20 cellular contexts compared by ENCODE assay signal in the genomic region with DNA sequence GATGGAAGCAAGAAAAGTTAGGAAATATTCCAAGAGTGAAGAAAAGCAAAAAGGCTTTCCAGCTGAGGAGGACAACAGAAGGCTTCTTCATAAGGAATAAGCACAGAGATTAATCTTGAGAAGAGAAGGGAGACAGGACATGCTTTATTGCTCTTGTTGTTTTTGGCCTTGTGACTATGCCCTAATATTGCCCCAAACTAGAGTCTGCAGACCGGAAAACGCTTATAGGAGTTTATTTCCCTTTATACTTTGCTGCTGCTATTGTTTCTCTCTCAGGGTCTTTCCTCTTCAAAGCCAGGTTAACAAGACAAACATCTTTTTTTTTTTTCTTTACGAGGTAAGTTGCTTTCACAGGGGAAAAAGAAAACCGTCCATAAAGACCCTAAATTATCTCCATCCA.
DNase-seq lines count a peak whose midpoint lies in the region; ATAC-seq, FAIRE-seq and TF ChIP-seq lines count a peak whose summit lies in the region.
"Had no signal": no experiment of that assay in that cellular context is flagged by ENCODE, and none has a peak within 500 bp of the region (broad histone marks: within the 10 kb centered on the region; RNA-seq: fewer than 3 reads in every experiment).

No MANE protein-coding gene starts in this region.

- peak overlapping the region; percentile 4 for H3K27ac Mint-ChIP-seq in nephron progenitor cell
- H3K27ac Mint-ChIP-seq in activated T-cell treated with anti-CD3 and anti-CD28 coated beads, Interleukin-2, amount 50 U/mL, for 72 hours = no peak overlapping the region
- H3K27ac Mint-ChIP-seq: CD14-positive monocyte; CD4-positive, alpha-beta memory T cell had no signal

- peaks cover 18% of the 10 kb centered on the region for H3K4me1 Mint-ChIP-seq in nephron progenitor cell
- H3K4me1 Mint-ChIP-seq in activated T-cell treated with anti-CD3 and anti-CD28 coated beads, Interleukin-2, amount 50 U/mL, for 72 hours (ENCODE audit: low read depth) = peaks cover 7% of the 10 kb centered on the region
- H3K4me1 Mint-ChIP-seq: CD14-positive monocyte had no signal

- intact Hi-C loops in endothelial cell of umbilical vein (cut with micrococcal nuclease) = loop anchor here (2.0 to 5.0 kb wide), 2 partner anchors 87 to 130 kb away; no protein-coding TSS in a partner anchor
- intact Hi-C loops in ovary (cut with DNase I) = no loop called here

- H2AFZ ChIP-seq in SU-DHL-6 (ENCODE audit: low read depth, low read length, severe bottlenecking) (peak overlapping the region; percentile 37), endothelial cell of umbilical vein (ENCODE audit: low read depth, low read length) (no peak overlapping the region)
- H2AFZ ChIP-seq: GM23338 had no signal

- H3K27me3 Mint-ChIP-seq in nephron progenitor cell (ENCODE audit: low read depth, poor library complexity) = peaks cover 3% of the 10 kb centered on the region
- peaks cover 10% of the 10 kb centered on the region for H3K27me3 Mint-ChIP-seq in activated T-cell treated with anti-CD3 and anti-CD28 coated beads, Interleukin-2, amount 50 U/mL, for 72 hours (ENCODE audit: low read depth)
- H3K27me3 Mint-ChIP-seq: CD4-positive, alpha-beta memory T cell had no signal

- H3K79me2 ChIP-seq in SU-DHL-6 (ENCODE audit: insufficient read depth, low read length) (no peaks in the 10 kb centered on the region), endothelial cell of umbilical vein (ENCODE audit: control insufficient read depth, insufficient read depth, low read length) (no peaks in the 10 kb centered on the region)

- no peak overlapping the region for H3K9ac ChIP-seq in SU-DHL-6 (ENCODE audit: low read length)
- no peak overlapping the region for H3K9ac ChIP-seq in endothelial cell of umbilical vein (replicated peaks; ENCODE audit: extremely low read depth, insufficient read depth, low read length)
- H3K9ac ChIP-seq: BLaER1 had no signal

- H3K9me2 ChIP-seq in SU-DHL-6 (replicated peaks; ENCODE audit: insufficient read depth, low read length) = no peaks in the 10 kb centered on the region

- H3K27ac ChIP-seq in SU-DHL-6 (ENCODE audit: low read depth, low read length) (no peak overlapping the region), endothelial cell of umbilical vein (ENCODE audit: insufficient read depth, low read depth, low read length) (no peak overlapping the region), ovary (no peak overlapping the region)
- H3K27ac ChIP-seq: BLaER1 had no signal

- CTCF ChIA-PET in endothelial cell of umbilical vein (lab: Charles Lee) = no interaction called here

- POLR2A ChIA-PET in endothelial cell of umbilical vein (lab: Charles Lee) = no interaction called here

- H3K9me3 ChIP-seq in SU-DHL-6 (ENCODE audit: insufficient read depth, low read length) = peaks cover 28% of the 10 kb centered on the region
- H3K9me3 ChIP-seq in endothelial cell of umbilical vein (replicated peaks; ENCODE audit: control insufficient read depth, insufficient read depth, low read length) = no peaks in the 10 kb centered on the region
- H3K9me3 ChIP-seq in ovary = peaks cover 0 to 8% of the 10 kb centered on the region in 2 donors

- no peaks in the 10 kb centered on the region for H3K9me1 ChIP-seq in endothelial cell of umbilical vein (replicated peaks; ENCODE audit: control insufficient read depth, extremely low read depth, insufficient read depth, low read length)

- no peaks in the 10 kb centered on the region for H3K36me3 Mint-ChIP-seq in nephron progenitor cell (ENCODE audit: low read depth)
- H3K36me3 Mint-ChIP-seq in activated T-cell treated with anti-CD3 and anti-CD28 coated beads, Interleukin-2, amount 50 U/mL, for 72 hours (ENCODE audit: insufficient read depth in 2 of 2) = peaks cover 0 to 3% of the 10 kb centered on the region in 2 donors
- H3K36me3 Mint-ChIP-seq: CD14-positive monocyte; CD4-positive, alpha-beta memory T cell had no signal

- WGBS in ovary, 3 donors = 85 to 90% (median 88%) methylated on average over 4 of the region's 4 CpGs

- H3K4me3 ChIP-seq in SU-DHL-6 (ENCODE audit: insufficient read depth, low read length, poor library complexity, severe bottlenecking) (no peak overlapping the region), endothelial cell of umbilical vein (replicated peaks in 1 of 3; ENCODE audit: insufficient read depth in 1 of 3, low read depth in 1 of 3, low read length in 3 of 3) (no peak overlapping the region), ovary (no peak overlapping the region)
- H3K4me3 ChIP-seq: BLaER1, GM23338 had no signal

- DNase-seq in endothelial cell of umbilical vein (ENCODE audit: low read depth, low spot score) (peak; percentile 83), nephron progenitor cell (no peak), NCI-H2171 treated with DMSO at 0.1 percent for 48 hours (lab: John Stamatoyannopoulos, UW) (no peak), ovary (no peak)
- no peak for DNase-seq in activated T-cell treated with anti-CD3 and anti-CD28 coated beads, Interleukin-2, amount 50 U/mL, for 72 hours
- DNase-seq: 8988T; CD4-positive, alpha-beta memory T cell; DMS153; DMS79; GDM1; HCEC 1CT had no signal

- BruUV-seq in endothelial cell of umbilical vein (replicated peaks; lab: Mats Ljungman, UMichigan) = no TSS peak

- ATAC-seq in HG03571 (IDR thresholded peaks at IDR 0.05; ENCODE audit: unreplicated experiment) = no peak
- no peak for ATAC-seq in activated T-cell treated with anti-CD3 and anti-CD28 coated beads, Interleukin-2, amount 50 U/mL, for 72 hours (replicated peaks in 1 of 2)
- ATAC-seq: GM23338, HepG2 had no signal

- H4K20me1 ChIP-seq in SU-DHL-6 (ENCODE audit: low read depth, low read length) (no peaks in the 10 kb centered on the region), endothelial cell of umbilical vein (replicated peaks; ENCODE audit: control insufficient read depth, extremely low read depth, insufficient read depth, low read length) (no peaks in the 10 kb centered on the region)
- H4K20me1 ChIP-seq: BLaER1 had no signal

- peaks cover 6% of the 10 kb centered on the region for H3K9me3 Mint-ChIP-seq in nephron progenitor cell
- H3K9me3 Mint-ChIP-seq in activated T-cell treated with anti-CD3 and anti-CD28 coated beads, Interleukin-2, amount 50 U/mL, for 72 hours = peaks cover 0 to 6% of the 10 kb centered on the region in 2 donors

- no peaks in the 10 kb centered on the region for H3F3A ChIP-seq in SU-DHL-6 (ENCODE audit: insufficient read depth)

- no peak for TF ChIP-seq CTCF in SU-DHL-6 (IDR thresholded peaks at IDR 0.05; ENCODE audit: insufficient read depth, low read length, poor library complexity, severe bottlenecking)
- TF ChIP-seq CTCF in endothelial cell of umbilical vein (IDR thresholded peaks at IDR 0.05; ENCODE audit: extremely low read depth in 1 of 2, insufficient read depth in 1 of 2, low read depth in 1 of 2, low read length in 2 of 2) = no peak
- no peak for TF ChIP-seq CTCF in nephron progenitor cell (IDR thresholded peaks at IDR 0.05)
- no peak for TF ChIP-seq CTCF in ovary (IDR thresholded peaks at IDR 0.05)

- peak; percentile 86 for FAIRE-seq in endothelial cell of umbilical vein (lab: Jason Lieb, UNC)
- FAIRE-seq: GM12892, GM18507, H54, HepG2 had no signal

- H3K36me3 ChIP-seq in SU-DHL-6 (ENCODE audit: low read length) (0 out of 2 replicates have a peak, but pooled peaks cover 6% of the 10 kb centered on the region), endothelial cell of umbilical vein (ENCODE audit: control insufficient read depth in 2 of 2, extremely low read depth in 1 of 2, insufficient read depth in 2 of 2, low read length in 2 of 2) (no peaks in the 10 kb centered on the region), ovary (no peaks in the 10 kb centered on the region)
- H3K36me3 ChIP-seq: BLaER1 had no signal

- H3K4me1 ChIP-seq in endothelial cell of umbilical vein (ENCODE audit: control insufficient read depth, extremely low read depth, insufficient read depth, low read length) (peaks cover 13% of the 10 kb centered on the region), ovary (ENCODE audit: insufficient read depth) (peaks cover under 1% of the 10 kb centered on the region)

- no peaks in the 10 kb centered on the region for H3K27me3 ChIP-seq in SU-DHL-6 (ENCODE audit: low read length)
- H3K27me3 ChIP-seq in endothelial cell of umbilical vein (ENCODE audit: control insufficient read depth in 2 of 2, insufficient read depth in 2 of 2, low read length in 2 of 2) = no peaks in the 10 kb centered on the region
- no peaks in the 10 kb centered on the region for H3K27me3 ChIP-seq in ovary
- H3K27me3 ChIP-seq: BLaER1 had no signal

- TF ChIP-seq POLR2A in endothelial cell of umbilical vein (IDR thresholded peaks at IDR 0.05; ENCODE audit: low read depth, low read length) (no peak), ovary (IDR thresholded peaks at IDR 0.05) (no peak)

- TF ChIP-seq EP300 in ovary (IDR thresholded peaks at IDR 0.05) = no peak

- H3K4me2 ChIP-seq in SU-DHL-6 (ENCODE audit: low read depth, low read length, poor library complexity, severe bottlenecking) (no peak overlapping the region), endothelial cell of umbilical vein (ENCODE audit: insufficient read depth, low read length) (peak overlapping the region; percentile 14)
- H3K4me2 ChIP-seq: BLaER1, GM23338 had no signal

- dilution Hi-C loops in endothelial cell of umbilical vein (cut with MboI; ENCODE audit: extremely low pct_ligation_motif_present, low sequenced_read_pairs) = no loop called here

- H3K4me3 Mint-ChIP-seq in nephron progenitor cell = no peak overlapping the region
- no peak overlapping the region for H3K4me3 Mint-ChIP-seq in activated T-cell treated with anti-CD3 and anti-CD28 coated beads, Interleukin-2, amount 50 U/mL, for 72 hours
- H3K4me3 Mint-ChIP-seq: CD14-positive monocyte; CD4-positive, alpha-beta memory T cell; GM23338 had no signal

TF ChIP-seq in endothelial cell of umbilical vein, 7 proteins besides CTCF, POLR2A, EP300 and RAD21:
- TF ChIP-seq POLR2AphosphoS5 (IDR thresholded peaks at IDR 0.05; ENCODE audit: insufficient read depth, low read depth, low read length) = no peak
- no peak for TF ChIP-seq EZH2 (IDR thresholded peaks at IDR 0.05; ENCODE audit: borderline replicate concordance, low read depth, low read length, severe bottlenecking)
- no peak for TF ChIP-seq MAX (IDR thresholded peaks at IDR 0.05; ENCODE audit: insufficient read depth, insufficient read length)
- no peak for TF ChIP-seq MYC (IDR thresholded peaks at IDR 0.05; ENCODE audit: low read depth, low read length)
- no peak for TF ChIP-seq JUN (IDR thresholded peaks at IDR 0.05; ENCODE audit: borderline replicate concordance, insufficient read depth, insufficient read length, low read depth)
- no peak for TF ChIP-seq GATA2 (IDR thresholded peaks at IDR 0.05; ENCODE audit: insufficient read depth, insufficient read length, low read depth, low read length)
- no peak for TF ChIP-seq FOS (IDR thresholded peaks at IDR 0.05; ENCODE audit: borderline replicate concordance, insufficient read depth, low read length)
TF ChIP-seq in endothelial cell of umbilical vein: peak in this region for 0.
